Comparison of ENCODE assay signal across 19 cellular contexts in genomic region chr2:38473333-38474005, GRCh38.
DNase-seq lines count a peak whose midpoint lies in the region; ATAC-seq and TF ChIP-seq lines count a peak whose summit lies in the region.
"Had no signal": no experiment of that assay in that cellular context is flagged by ENCODE, and none has a peak within 500 bp of the region (broad histone marks: within the 10 kb centered on the region; RNA-seq: fewer than 3 reads in every experiment).

No MANE protein-coding gene starts in this region.

- TF ChIP-seq CTCF in Calu3 (IDR thresholded peaks at IDR 0.05; ENCODE audit: unreplicated experiment) (no peak), omental fat pad (IDR thresholded peaks at IDR 0.05) (no peak), WERI-Rb-1 (IDR thresholded peaks at IDR 0.05; ENCODE audit: low read depth, low read length) (no peak)

- no peaks in the 10 kb centered on the region for H3K9me3 ChIP-seq in T-helper 17 cell (ENCODE audit: control insufficient read depth, low read length, poor library complexity, severe bottlenecking)
- no peaks in the 10 kb centered on the region for H3K9me3 ChIP-seq in WERI-Rb-1 (ENCODE audit: severe bottlenecking)
- H3K9me3 ChIP-seq: Caco-2 had no signal

- H3K27me3 ChIP-seq in WERI-Rb-1 (ENCODE audit: insufficient read depth, low read depth, severe bottlenecking): no peaks in the 10 kb centered on the region

- H3K36me3 Mint-ChIP-seq in activated CD4-positive, alpha-beta T cell treated with anti-CD3 and anti-CD28 coated beads, Interleukin-2, amount 10 ng/mL, durations not matched to agents 24 days and 14 days (ENCODE audit: low read depth): no peaks in the 10 kb centered on the region
- H3K36me3 Mint-ChIP-seq in Calu3 (ENCODE audit: insufficient read depth, unreplicated experiment) (no peaks in the 10 kb centered on the region), T-helper 17 cell (ENCODE audit: low read depth) (peaks cover 11% of the 10 kb centered on the region)

- H3K9me3 Mint-ChIP-seq in activated CD4-positive, alpha-beta T cell treated with anti-CD3 and anti-CD28 coated beads, Interleukin-2, amount 10 ng/mL, durations not matched to agents 24 days and 14 days: no peaks in the 10 kb centered on the region
- H3K9me3 Mint-ChIP-seq in Calu3 (ENCODE audit: low read depth, unreplicated experiment): no peaks in the 10 kb centered on the region
- H3K9me3 Mint-ChIP-seq: CD4-positive, alpha-beta T cell had no signal

- peak overlapping the region; percentile 41 for H3K4me3 Mint-ChIP-seq in activated CD4-positive, alpha-beta T cell treated with anti-CD3 and anti-CD28 coated beads, Interleukin-2, amount 10 ng/mL, durations not matched to agents 24 days and 14 days
- H3K4me3 Mint-ChIP-seq in Calu3 (ENCODE audit: low read depth, unreplicated experiment) (no peak overlapping the region), T-helper 17 cell (no peak overlapping the region)
- H3K4me3 Mint-ChIP-seq: CD4-positive, alpha-beta T cell had no signal

- CTCF ChIA-PET in Calu3 (lab: Charles Lee): interaction anchor here (0.6 to 0.8 kb wide), 2 partner anchors 18 to 146 kb away, joined by 3 read pairs; no protein-coding TSS in a partner anchor

- no peaks in the 10 kb centered on the region for H3K36me3 ChIP-seq in WERI-Rb-1

- DNase-seq in activated CD4-positive, alpha-beta T cell treated with anti-CD3 and anti-CD28 coated beads, Interleukin-2, amount 10 ng/mL, durations not matched to agents 24 days and 14 days: no peak
- no peak for DNase-seq in activated CD4-positive, alpha-beta T cell treated with anti-CD3 and anti-CD28 coated beads for 1 hour
- DNase-seq in Calu3 (no peak), T-helper 17 cell (no peak), omental fat pad (ENCODE audit: low spot score) (no peak), ecto neural progenitor cell (ENCODE audit: low spot score) (no peak), SW 1271 (lab: John Stamatoyannopoulos, UW) (no peak), WERI-Rb-1 (no peak)
- DNase-seq: Caco-2; CD4-positive, alpha-beta T cell; DMS153; GDM1; KBM-7; NCI-H1105; NCI-H1694; NCI-H2081 treated with DMSO at 0.1 percent for 48 hours; NCI-H446 treated with DMSO at 0.1 percent for 48 hours; NK-92 treated with Interleukin-12 subunit alpha and Interleukin-12 subunit beta, amount 100 ng/mL, for 24 hours had no signal

- BruUV-seq in Calu3 (replicated peaks; lab: Mats Ljungman, UMichigan): no TSS peak

- intact Hi-C loops in activated CD4-positive, alpha-beta T cell treated with anti-CD3 and anti-CD28 coated beads, Interleukin-2, amount 10 ng/mL, durations not matched to agents 24 days and 14 days (cut with micrococcal nuclease): loop anchor here (1.0 kb wide), 1 partner anchor 11 kb away; no protein-coding TSS in a partner anchor
- intact Hi-C loops in Calu3 (cut with micrococcal nuclease; ENCODE audit: unreplicated experiment): no loop called here

- H3K27ac ChIP-seq in WERI-Rb-1: no peak overlapping the region

- peaks cover 25% of the 10 kb centered on the region for H3K4me1 Mint-ChIP-seq in activated CD4-positive, alpha-beta T cell treated with anti-CD3 and anti-CD28 coated beads, Interleukin-2, amount 10 ng/mL, durations not matched to agents 24 days and 14 days
- H3K4me1 Mint-ChIP-seq in Calu3 (ENCODE audit: low read depth, unreplicated experiment) (peaks cover 25% of the 10 kb centered on the region), T-helper 17 cell (peaks cover 5% of the 10 kb centered on the region)

- ATAC-seq in T-helper 17 cell (no peak), omental fat pad (ENCODE audit: low FRiP score) (peak; percentile 34)
- ATAC-seq: Right ventricle myocardium inferior had no signal

- H3K27me3 Mint-ChIP-seq in activated CD4-positive, alpha-beta T cell treated with anti-CD3 and anti-CD28 coated beads, Interleukin-2, amount 10 ng/mL, durations not matched to agents 24 days and 14 days: peaks cover 25% of the 10 kb centered on the region
- H3K27me3 Mint-ChIP-seq in Calu3 (ENCODE audit: unreplicated experiment) (no peaks in the 10 kb centered on the region), T-helper 17 cell (peaks cover 31% of the 10 kb centered on the region)
- H3K27me3 Mint-ChIP-seq: CD4-positive, alpha-beta T cell had no signal

- H3K27ac Mint-ChIP-seq in activated CD4-positive, alpha-beta T cell treated with anti-CD3 and anti-CD28 coated beads, Interleukin-2, amount 10 ng/mL, durations not matched to agents 24 days and 14 days: peak overlapping the region; percentile 43
- H3K27ac Mint-ChIP-seq in Calu3 (ENCODE audit: unreplicated experiment): peak overlapping the region; percentile 4
- H3K27ac Mint-ChIP-seq in T-helper 17 cell: peak overlapping the region; percentile 5
- H3K27ac Mint-ChIP-seq: CD4-positive, alpha-beta T cell had no signal

- no peak overlapping the region for H3K4me3 ChIP-seq in WERI-Rb-1 (ENCODE audit: low read depth, low read length)
